ENCODE assay signal across 9 cellular contexts in the genomic region with DNA sequence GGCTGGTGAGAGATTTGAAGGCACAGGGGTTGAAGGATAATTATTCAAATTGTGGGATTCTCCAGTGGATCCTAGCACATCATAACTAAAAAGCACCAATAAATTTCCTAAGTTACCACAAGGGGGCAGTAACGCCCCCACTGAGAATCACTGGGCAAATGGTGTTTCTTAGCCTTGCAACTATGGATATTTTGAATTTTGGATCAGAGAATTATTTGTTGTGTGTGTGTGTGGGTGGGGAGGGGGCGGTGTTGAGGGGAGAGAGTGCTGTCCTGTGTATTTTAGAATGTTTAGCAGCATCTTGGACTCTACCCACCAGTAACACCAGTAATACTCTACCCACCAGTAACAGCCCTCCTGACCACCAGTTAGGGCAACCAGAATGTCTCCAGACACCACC.
DNase-seq lines count a peak whose midpoint lies in the region; ATAC-seq, FAIRE-seq and TF ChIP-seq lines count a peak whose summit lies in the region.
"Had no signal": no experiment of that assay in that cellular context is flagged by ENCODE, and none has a peak within 500 bp of the region (broad histone marks: within the 10 kb centered on the region; RNA-seq: fewer than 3 reads in every experiment).

No MANE protein-coding gene starts in this region.

- H3K27ac ChIP-seq in GM12878 (ENCODE audit: control insufficient read depth, insufficient read depth) = no peak overlapping the region
- H3K27ac ChIP-seq in left lung = no peak overlapping the region

- no peaks in the 10 kb centered on the region; a peak in 1 of 4 replicates for H3K27me3 ChIP-seq in GM12878 (replicated peaks in 1 of 2; ENCODE audit: control insufficient read depth in 2 of 2, insufficient read depth in 2 of 2, low read length in 1 of 2)
- H3K27me3 ChIP-seq in left lung = no peaks in the 10 kb centered on the region

- H3K4me1 ChIP-seq in GM12878 (ENCODE audit: control insufficient read depth, insufficient read depth, low read length) (no peaks in the 10 kb centered on the region), left lung (no peaks in the 10 kb centered on the region)

- 0% methylated on average over 2 of the region's 2 CpGs for WGBS in GM12878 (ENCODE audit: insufficient coverage, insufficient replicate concordance, low lambda C conversion rate, missing lambda C conversion rate)

- SMC1A ChIA-PET in GM12878 (lab: Charles Lee; ENCODE audit: uncharacterized antibody, unreplicated experiment) = interaction anchor here (0.7 kb wide), 1 partner anchor 411 kb away, joined by 3 read pairs; no protein-coding TSS in a partner anchor

- no peak overlapping the region for H3K4me3 ChIP-seq in GM12878
- no peak overlapping the region for H3K4me3 ChIP-seq in left lung

- in situ Hi-C loops in GM12878 (cut with MboI) = loop anchor here (25.0 kb wide), 1 partner anchor 1201 kb away; no protein-coding TSS in a partner anchor

- intact Hi-C loops in Calu3 (cut with micrococcal nuclease; ENCODE audit: unreplicated experiment) = loop anchor here (1.0 kb wide), 1 partner anchor 37 kb away; no protein-coding TSS in a partner anchor
- intact Hi-C loops in GM12878 (cut with micrococcal nuclease; ENCODE audit: unreplicated experiment) = no loop called here
- intact Hi-C loops in left lung (cut with DNase I) = no loop called here

- RAD21 ChIA-PET in GM12878 (lab: Charles Lee; ENCODE audit: unreplicated experiment) = no interaction called here

- DNase-seq in Calu3 (peak; percentile 33), Kasumi-1 (lab: John Stamatoyannopoulos, UW) (peak; percentile 64 to 76), GM12878 (ENCODE audit: low read depth, low spot score) (peak; percentile 8), left lung (no peak), SHP77 treated with DMSO at 0.1 percent for 48 hours (lab: John Stamatoyannopoulos, UW) (no peak), cerebellar nuclear complex (lab: John Stamatoyannopoulos, UW) (no peak), NCI-H2107 (lab: John Stamatoyannopoulos, UW) (no peak)
- DNase-seq: left cardiac atrium had no signal

- peak; percentile 73 for TF ChIP-seq CTCF in Calu3 (IDR thresholded peaks at IDR 0.05; ENCODE audit: unreplicated experiment)
- peak; percentile 52 to 72 (median 68) for TF ChIP-seq CTCF in GM12878 (IDR thresholded peaks at IDR 0.05 in 2 of 3, conservative IDR thresholded peaks at IDR 0.05 in 1 of 3; ENCODE audit: control insufficient read depth in 2 of 3, extremely low read depth in 1 of 3, insufficient read depth in 1 of 3, low read depth in 3 of 3, low read length in 3 of 3)
- TF ChIP-seq CTCF in left lung (IDR thresholded peaks at IDR 0.05) = peak; percentile 49 to 70

- no peak overlapping the region for H3K4me2 ChIP-seq in GM12878 (ENCODE audit: control insufficient read depth, insufficient read depth)

- no peaks in the 10 kb centered on the region for H3K9me3 ChIP-seq in GM12878 (replicated peaks; ENCODE audit: control insufficient read depth, insufficient read depth, low read length)
- H3K9me3 ChIP-seq in left lung = no peaks in the 10 kb centered on the region

- peak; percentile 84 for ATAC-seq in GM19395 (IDR thresholded peaks at IDR 0.05; ENCODE audit: unreplicated experiment)
- peak; percentile 66 for ATAC-seq in GM12878
- ATAC-seq in left lung = peak; percentile 76

- TF ChIP-seq RAD21 in GM12878 (IDR thresholded peaks at IDR 0.05; ENCODE audit: insufficient read depth, low read depth, low read length) = peak; percentile 61

- no peak for TF ChIP-seq POLR2A in GM12878 (IDR thresholded peaks at IDR 0.05; ENCODE audit: low read depth, low read length)

- FAIRE-seq in GM12878 (lab: Jason Lieb, UNC) = peak; percentile 74

- no peak overlapping the region for H3K27ac Mint-ChIP-seq in Calu3 (ENCODE audit: unreplicated experiment)

- no peaks in the 10 kb centered on the region for H3K79me2 ChIP-seq in GM12878 (ENCODE audit: control insufficient read depth, insufficient read depth, low read length)

- no peak overlapping the region for H2AFZ ChIP-seq in GM12878 (ENCODE audit: control insufficient read depth, low read depth, low read length)

- H3K4me3 Mint-ChIP-seq in Calu3 (ENCODE audit: low read depth, unreplicated experiment) = no peak overlapping the region

- no peaks in the 10 kb centered on the region for H3K9me3 Mint-ChIP-seq in Calu3 (ENCODE audit: low read depth, unreplicated experiment)

- BruUV-seq in Calu3 (replicated peaks; lab: Mats Ljungman, UMichigan) (no TSS peak), GM12878 (replicated peaks; lab: Mats Ljungman, UMichigan) (no TSS peak)

- no peaks in the 10 kb centered on the region for H4K20me1 ChIP-seq in GM12878 (ENCODE audit: control insufficient read depth, insufficient read depth)

- POLR2A ChIA-PET in GM12878 (lab: Charles Lee) = no interaction called here

- no peaks in the 10 kb centered on the region for H3K36me3 Mint-ChIP-seq in Calu3 (ENCODE audit: insufficient read depth, unreplicated experiment)

- CTCF ChIA-PET in Calu3 (lab: Charles Lee) = no interaction called here
- CTCF ChIA-PET in GM12878 (lab: Yijun Ruan, JAX) = interaction anchor here (0.6 kb wide), 1 partner anchor 13 kb away, joined by 3 read pairs; no protein-coding TSS in a partner anchor

- H3K9ac ChIP-seq in GM12878 (ENCODE audit: control insufficient read depth, insufficient read depth, low read length) = no peak overlapping the region

- H3K36me3 ChIP-seq in GM12878 (ENCODE audit: control insufficient read depth in 2 of 2, insufficient read depth in 2 of 2, low read length in 1 of 2) (no peaks in the 10 kb centered on the region), left lung (no peaks in the 10 kb centered on the region)

- H3K27me3 Mint-ChIP-seq in Calu3 (ENCODE audit: unreplicated experiment) = peaks cover 15% of the 10 kb centered on the region

- no peak for TF ChIP-seq EP300 in GM12878 (IDR thresholded peaks at IDR 0.05; ENCODE audit: borderline replicate concordance in 1 of 2, control insufficient read depth in 1 of 2, low read depth in 2 of 2, low read length in 2 of 2)

- H3K4me1 Mint-ChIP-seq in Calu3 (ENCODE audit: low read depth, unreplicated experiment) = no peaks in the 10 kb centered on the region

TF ChIP-seq in GM12878, 131 proteins besides CTCF, POLR2A, EP300 and RAD21:
- TF ChIP-seq SMC3 (IDR thresholded peaks at IDR 0.05; ENCODE audit: borderline replicate concordance, low read length) = peak; percentile 47; the same call in 1 of the 2 replicates
- TF ChIP-seq, protein P1, sequence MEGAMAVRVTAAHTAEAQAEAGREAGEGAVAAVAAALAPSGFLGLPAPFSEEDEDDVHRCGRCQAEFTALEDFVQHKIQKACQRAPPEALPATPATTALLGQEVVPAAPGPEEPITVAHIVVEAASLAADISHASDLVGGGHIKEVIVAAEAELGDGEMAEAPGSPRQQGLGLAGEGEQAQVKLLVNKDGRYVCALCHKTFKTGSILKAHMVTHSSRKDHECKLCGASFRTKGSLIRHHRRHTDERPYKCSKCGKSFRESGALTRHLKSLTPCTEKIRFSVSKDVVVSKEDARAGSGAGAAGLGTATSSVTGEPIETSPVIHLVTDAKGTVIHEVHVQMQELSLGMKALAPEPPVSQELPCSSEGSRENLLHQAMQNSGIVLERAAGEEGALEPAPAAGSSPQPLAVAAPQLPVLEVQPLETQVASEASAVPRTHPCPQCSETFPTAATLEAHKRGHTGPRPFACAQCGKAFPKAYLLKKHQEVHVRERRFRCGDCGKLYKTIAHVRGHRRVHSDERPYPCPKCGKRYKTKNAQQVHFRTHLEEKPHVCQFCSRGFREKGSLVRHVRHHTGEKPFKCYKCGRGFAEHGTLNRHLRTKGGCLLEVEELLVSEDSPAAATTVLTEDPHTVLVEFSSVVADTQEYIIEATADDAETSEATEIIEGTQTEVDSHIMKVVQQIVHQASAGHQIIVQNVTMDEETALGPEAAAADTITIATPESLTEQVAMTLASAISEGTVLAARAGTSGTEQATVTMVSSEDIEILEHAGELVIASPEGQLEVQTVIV (IDR thresholded peaks at IDR 0.05; ENCODE audit: borderline replicate concordance, partially characterized antibody) = no peak
TF ChIP-seq in GM12878: peak in this region for 1.

Comparison
In these comparisons a context has a peak if more than half of its experiments do, and no peak if none do; other contexts are left out.
1. DNase-seq: peak in Calu3 (single experiment), Kasumi-1 (2 of 2) and GM12878 (single experiment); none in left lung (0 of 2), SHP77 treated with DMSO at 0.1 percent for 48 hours (single experiment), cerebellar nuclear complex (0 of 2) and NCI-H2107 (single experiment).
2. Peak in every context shown above with its lines, with median percentiles within 50 percentile points of each other: CTCF ChIP-seq and ATAC-seq.